Comparison of ENCODE assay signal across 8 cellular contexts in the genomic region with DNA sequence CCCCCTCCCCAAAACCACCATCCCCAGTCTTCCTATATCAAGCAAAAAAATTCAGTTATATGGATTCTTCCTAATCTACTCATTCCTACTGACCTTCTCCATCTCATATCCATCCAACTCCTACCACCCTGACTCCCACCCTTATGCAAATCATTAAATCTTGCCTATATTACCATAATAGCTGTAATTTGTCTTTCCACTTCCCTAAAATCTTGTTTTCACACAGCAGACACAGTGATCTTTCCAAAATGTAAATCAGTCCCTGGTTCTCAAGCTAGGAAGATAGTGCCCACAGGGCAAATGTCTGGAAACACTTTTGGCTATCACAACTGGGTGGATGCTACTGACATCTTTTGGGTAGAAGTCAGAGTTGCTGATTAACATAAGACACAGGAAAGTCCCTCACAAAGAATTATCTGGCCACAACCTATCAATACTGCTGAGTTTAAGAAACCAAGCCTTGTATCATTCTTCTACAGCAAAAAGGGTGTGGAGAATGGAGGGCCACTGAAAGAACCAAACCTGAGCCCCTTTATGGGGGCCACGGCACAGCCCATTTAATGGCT. TPM values are rescaled to one million over a fixed set of nuclear protein-coding genes. Genes with fewer than 3 reads are reported as not detected.
DNase-seq lines count a peak whose midpoint lies in the region; ATAC-seq, FAIRE-seq and TF ChIP-seq lines count a peak whose summit lies in the region.

No MANE protein-coding gene starts in this region.

- no peaks in the 10 kb centered on the region for H4K20me1 ChIP-seq in keratinocyte (ENCODE audit: control insufficient read depth, extremely low read depth, insufficient read depth, low read length)

- H3K27ac Mint-ChIP-seq in stimulated activated naive CD8-positive, alpha-beta T cell treated with anti-CD3 and anti-CD28 coated beads, Interleukin-15, Interleukin-2, amounts not matched to agents 100 ng/mL and 50 ng/mL, for 24 hours: peak overlapping the region; percentile 89
- peak overlapping the region; percentile 89 for H3K27ac Mint-ChIP-seq in activated T-helper 1 cell treated with anti-CD3 and anti-CD28 coated beads, Interleukin-12 subunit alpha, Interleukin-12 subunit beta, Interleukin-2, Interleukin-4 antibody, amounts not matched to agents 30 ng/mL and 10 ng/mL and 1 ng/mL, durations not matched to agents 14 hours and 24 hours and 36 hours

- peaks cover 43% of the 10 kb centered on the region for H3K36me3 Mint-ChIP-seq in stimulated activated naive CD8-positive, alpha-beta T cell treated with anti-CD3 and anti-CD28 coated beads, Interleukin-15, Interleukin-2, amounts not matched to agents 100 ng/mL and 50 ng/mL, for 24 hours (ENCODE audit: low read depth)
- H3K36me3 Mint-ChIP-seq in activated T-helper 1 cell treated with anti-CD3 and anti-CD28 coated beads, Interleukin-12 subunit alpha, Interleukin-12 subunit beta, Interleukin-2, Interleukin-4 antibody, amounts not matched to agents 30 ng/mL and 10 ng/mL and 1 ng/mL, durations not matched to agents 14 hours and 24 hours and 36 hours (ENCODE audit: low read depth): peaks cover 45% of the 10 kb centered on the region

- peak overlapping the region; percentile 92 for H3K4me2 ChIP-seq in keratinocyte (ENCODE audit: control insufficient read depth, extremely low read depth, insufficient read depth, low read depth, low read length)

- dilution Hi-C loops in keratinocyte (cut with MboI; ENCODE audit: extremely low pct_ligation_motif_present, low sequenced_read_pairs): no loop called here

- no peaks in the 10 kb centered on the region for H3K9me3 Mint-ChIP-seq in stimulated activated naive CD8-positive, alpha-beta T cell treated with anti-CD3 and anti-CD28 coated beads, Interleukin-15, Interleukin-2, amounts not matched to agents 100 ng/mL and 50 ng/mL, for 24 hours
- no peaks in the 10 kb centered on the region for H3K9me3 Mint-ChIP-seq in activated T-helper 1 cell treated with anti-CD3 and anti-CD28 coated beads, Interleukin-12 subunit alpha, Interleukin-12 subunit beta, Interleukin-2, Interleukin-4 antibody, amounts not matched to agents 30 ng/mL and 10 ng/mL and 1 ng/mL, durations not matched to agents 14 hours and 24 hours and 36 hours

- H3K27me3 ChIP-seq in keratinocyte (ENCODE audit: control insufficient read depth, extremely low read depth, insufficient read depth, low read length): no peaks in the 10 kb centered on the region
- H3K27me3 ChIP-seq in vagina: no peaks in the 10 kb centered on the region

- no peak for DNase-seq in stimulated activated naive CD8-positive, alpha-beta T cell treated with anti-CD3 and anti-CD28 coated beads, Interleukin-15, Interleukin-2, amounts not matched to agents 100 U/mL and 50 U/mL, for 24 hours
- no peak for DNase-seq in activated T-helper 1 cell treated with anti-CD3 and anti-CD28 coated beads, Interleukin-12 subunit alpha, Interleukin-12 subunit beta, Interleukin-2, Interleukin-4 antibody, amounts not matched to agents 30 ng/mL and 10 ng/mL and 1 ng/mL, durations not matched to agents 14 hours and 24 hours and 36 hours (ENCODE audit: low spot score)
- no peak for DNase-seq in keratinocyte (ENCODE audit: low read depth, low spot score)
- no peak for DNase-seq in vagina (ENCODE audit: extremely low spot score in 2 of 2)
- DNase-seq in globus pallidus (ENCODE audit: low spot score): no peak

- TF ChIP-seq CTCF in keratinocyte (optimal IDR thresholded peaks at IDR 0.05 in 1 of 3, IDR thresholded peaks at IDR 0.05 in 1 of 3, conservative IDR thresholded peaks at IDR 0.05 in 1 of 3; ENCODE audit: extremely low read depth in 1 of 3, insufficient read depth in 2 of 3, low read length in 3 of 3) (no peak), vagina (IDR thresholded peaks at IDR 0.05) (no peak)

- H3K27me3 Mint-ChIP-seq in stimulated activated naive CD8-positive, alpha-beta T cell treated with anti-CD3 and anti-CD28 coated beads, Interleukin-15, Interleukin-2, amounts not matched to agents 100 ng/mL and 50 ng/mL, for 24 hours: no peaks in the 10 kb centered on the region
- no peaks in the 10 kb centered on the region for H3K27me3 Mint-ChIP-seq in activated T-helper 1 cell treated with anti-CD3 and anti-CD28 coated beads, Interleukin-12 subunit alpha, Interleukin-12 subunit beta, Interleukin-2, Interleukin-4 antibody, amounts not matched to agents 30 ng/mL and 10 ng/mL and 1 ng/mL, durations not matched to agents 14 hours and 24 hours and 36 hours (ENCODE audit: insufficient read depth)

- H3K9ac ChIP-seq in keratinocyte (ENCODE audit: control insufficient read depth, extremely low read depth, insufficient read depth, low read length): peak overlapping the region; percentile 91

- no peak overlapping the region for H2AFZ ChIP-seq in keratinocyte (ENCODE audit: control insufficient read depth, low read length)

- H3K79me2 ChIP-seq in keratinocyte (ENCODE audit: control insufficient read depth, insufficient read depth, low read length): peaks cover 46% of the 10 kb centered on the region

- no peak for ATAC-seq in stimulated activated naive CD8-positive, alpha-beta T cell treated with anti-CD3 and anti-CD28 coated beads, Interleukin-15, Interleukin-2, amounts not matched to agents 100 U/mL and 50 U/mL, for 24 hours
- ATAC-seq in GM21619 (IDR thresholded peaks at IDR 0.05; ENCODE audit: unreplicated experiment) (no peak), HG02852 (IDR thresholded peaks at IDR 0.05; ENCODE audit: unreplicated experiment) (no peak)

- peaks cover 55% of the 10 kb centered on the region for H3K4me1 Mint-ChIP-seq in stimulated activated naive CD8-positive, alpha-beta T cell treated with anti-CD3 and anti-CD28 coated beads, Interleukin-15, Interleukin-2, amounts not matched to agents 100 ng/mL and 50 ng/mL, for 24 hours (ENCODE audit: low read depth)
- H3K4me1 Mint-ChIP-seq in activated T-helper 1 cell treated with anti-CD3 and anti-CD28 coated beads, Interleukin-12 subunit alpha, Interleukin-12 subunit beta, Interleukin-2, Interleukin-4 antibody, amounts not matched to agents 30 ng/mL and 10 ng/mL and 1 ng/mL, durations not matched to agents 14 hours and 24 hours and 36 hours (ENCODE audit: low read depth): peaks cover 57% of the 10 kb centered on the region

- H3K9me3 ChIP-seq in keratinocyte (ENCODE audit: control insufficient read depth, low read depth, low read length) (no peaks in the 10 kb centered on the region), vagina (no peaks in the 10 kb centered on the region)

- H3K4me1 ChIP-seq in keratinocyte (ENCODE audit: control insufficient read depth, extremely low read depth, insufficient read depth, low read length) (peaks cover 30% of the 10 kb centered on the region), vagina (peaks cover 30% of the 10 kb centered on the region)

- no peak for TF ChIP-seq POLR2A in vagina (IDR thresholded peaks at IDR 0.05)

- H3K27ac ChIP-seq in keratinocyte (ENCODE audit: control insufficient read depth, insufficient read depth, low read length) (peak overlapping the region; percentile 82), vagina (no peak overlapping the region)

- FAIRE-seq in keratinocyte (lab: Jason Lieb, UNC): no peak

- peaks cover 3% of the 10 kb centered on the region for H3K9me1 ChIP-seq in keratinocyte (ENCODE audit: control insufficient read depth, extremely low read depth, insufficient read depth, low read length)

- H3K36me3 ChIP-seq in keratinocyte (ENCODE audit: control insufficient read depth in 2 of 2, extremely low read depth in 1 of 2, insufficient read depth in 2 of 2, low read length in 2 of 2) (peaks cover 7 to 15% of the 10 kb centered on the region in 2 experiments), vagina (peaks cover 0 to 23% of the 10 kb centered on the region in 2 donors)

- H3K4me3 ChIP-seq in keratinocyte (ENCODE audit: control insufficient read depth in 2 of 3, extremely low read depth in 1 of 3, insufficient read depth in 2 of 3, low read depth in 1 of 3, low read length in 3 of 3) (peak overlapping the region; percentile 63 to 77 (median 66)), vagina (peak overlapping the region; percentile 0 to 74)

- intact Hi-C loops in activated T-helper 1 cell treated with anti-CD3 and anti-CD28 coated beads, Interleukin-12 subunit alpha, Interleukin-12 subunit beta, Interleukin-2, Interleukin-4 antibody, amounts not matched to agents 30 ng/mL and 10 ng/mL and 1 ng/mL, durations not matched to agents 14 hours and 24 hours and 36 hours (cut with micrococcal nuclease): loop anchor here (2.0 to 10.0 kb wide), 4 partner anchors 91 to 301 kb away; partner anchors contain the start of genes IK, NDUFA2, PFDN1 and ZMAT2
- intact Hi-C loops in vagina (cut with DNase I): no loop called here

- H3K4me3 Mint-ChIP-seq in stimulated activated naive CD8-positive, alpha-beta T cell treated with anti-CD3 and anti-CD28 coated beads, Interleukin-15, Interleukin-2, amounts not matched to agents 100 ng/mL and 50 ng/mL, for 24 hours: peak overlapping the region; percentile 93
- peak overlapping the region; percentile 88 for H3K4me3 Mint-ChIP-seq in activated T-helper 1 cell treated with anti-CD3 and anti-CD28 coated beads, Interleukin-12 subunit alpha, Interleukin-12 subunit beta, Interleukin-2, Interleukin-4 antibody, amounts not matched to agents 30 ng/mL and 10 ng/mL and 1 ng/mL, durations not matched to agents 14 hours and 24 hours and 36 hours

RNA-seq across cellular contexts. Expression of gene SRA1, which starts 1.4 kb away (rescaled TPM):
- 55.6 and 59.2 TPM in 2 replicates for total RNA-seq in activated T-helper 1 cell treated with anti-CD3 and anti-CD28 coated beads, Interleukin-12 subunit alpha, Interleukin-12 subunit beta, Interleukin-2, Interleukin-4 antibody, amounts not matched to agents 30 ng/mL and 10 ng/mL and 1 ng/mL, durations not matched to agents 14 hours and 24 hours and 36 hours
- polyA plus RNA-seq in keratinocyte: 19.3 to 48.3 TPM (median 32.4 TPM) in 3 replicates
- polyA plus RNA-seq in keratinocyte (2011; ENCODE audit: low read depth): 35.5 TPM
- 26.3 and 34.7 TPM in 2 replicates for polyA plus RNA-seq in keratinocyte (2011; cell fraction: cytosol; rRNA removed)
- polyA plus RNA-seq in keratinocyte (2011; cell fraction: nucleus; rRNA removed): 21.1 and 23.6 TPM in 2 replicates
- polyA plus RNA-seq in keratinocyte (2012; ENCODE audit: low replicate concordance): 25.5 and 37.0 TPM in 2 replicates
- polyA minus RNA-seq in keratinocyte: 12.3 to 17.8 TPM (median 13.8 TPM) in 3 replicates
- polyA minus RNA-seq in keratinocyte (2011; cell fraction: cytosol; rRNA and poly(A)+ RNA removed): 23.0 TPM
- polyA minus RNA-seq in keratinocyte (2011; cell fraction: nucleus; rRNA and poly(A)+ RNA removed): 3.3 and 3.8 TPM in 2 replicates
- 20.4 TPM for total RNA-seq in vagina

RNA-seq across cellular contexts. Expression of gene EIF4EBP3, which starts 8.4 kb away (rescaled TPM):
- 12.7 and 16.1 TPM in 2 replicates for total RNA-seq in activated T-helper 1 cell treated with anti-CD3 and anti-CD28 coated beads, Interleukin-12 subunit alpha, Interleukin-12 subunit beta, Interleukin-2, Interleukin-4 antibody, amounts not matched to agents 30 ng/mL and 10 ng/mL and 1 ng/mL, durations not matched to agents 14 hours and 24 hours and 36 hours
- 4.9 to 7.7 TPM (median 5.2 TPM) in 3 replicates for polyA plus RNA-seq in keratinocyte
- polyA plus RNA-seq in keratinocyte (2011; ENCODE audit: low read depth): 12.4 TPM
- 3.7 and 6.6 TPM in 2 replicates for polyA plus RNA-seq in keratinocyte (2011; cell fraction: cytosol; rRNA removed)
- polyA plus RNA-seq in keratinocyte (2011; cell fraction: nucleus; rRNA removed): 6.3 and 8.3 TPM in 2 replicates
- 7.0 and 36.5 TPM in 2 replicates for polyA plus RNA-seq in keratinocyte (2012; ENCODE audit: low replicate concordance)
- 1.6 to 4.5 TPM (median 2.9 TPM) in 3 replicates for polyA minus RNA-seq in keratinocyte
- polyA minus RNA-seq in keratinocyte (2011; cell fraction: cytosol; rRNA and poly(A)+ RNA removed): 3.6 TPM
- 2.1 TPM in 1 of 2 replicates, not detected in the other for polyA minus RNA-seq in keratinocyte (2011; cell fraction: nucleus; rRNA and poly(A)+ RNA removed)
- total RNA-seq in vagina: 38.1 TPM

RNA-seq across cellular contexts. Expression of gene APBB3, which starts 8.6 kb away (rescaled TPM):
- 17.2 and 21.2 TPM in 2 replicates for total RNA-seq in activated T-helper 1 cell treated with anti-CD3 and anti-CD28 coated beads, Interleukin-12 subunit alpha, Interleukin-12 subunit beta, Interleukin-2, Interleukin-4 antibody, amounts not matched to agents 30 ng/mL and 10 ng/mL and 1 ng/mL, durations not matched to agents 14 hours and 24 hours and 36 hours
- polyA plus RNA-seq in keratinocyte: 6.7 to 12.4 TPM (median 7.1 TPM) in 3 replicates
- polyA plus RNA-seq in keratinocyte (2011; ENCODE audit: low read depth): 4.0 TPM
- 1.4 and 2.4 TPM in 2 replicates for polyA plus RNA-seq in keratinocyte (2011; cell fraction: cytosol; rRNA removed)
- 40.3 and 44.0 TPM in 2 replicates for polyA plus RNA-seq in keratinocyte (2011; cell fraction: nucleus; rRNA removed)
- 4.4 and 17.2 TPM in 2 replicates for polyA plus RNA-seq in keratinocyte (2012; ENCODE audit: low replicate concordance)
- 12.6 to 18.5 TPM (median 15.9 TPM) in 3 replicates for polyA minus RNA-seq in keratinocyte
- 2.1 TPM for polyA minus RNA-seq in keratinocyte (2011; cell fraction: cytosol; rRNA and poly(A)+ RNA removed)
- 5.9 and 8.6 TPM in 2 replicates for polyA minus RNA-seq in keratinocyte (2011; cell fraction: nucleus; rRNA and poly(A)+ RNA removed)
- total RNA-seq in vagina: 16.7 TPM

RNA-seq across cellular contexts. Expression of gene SLC35A4, which starts 8.8 kb away (rescaled TPM):
- total RNA-seq in activated T-helper 1 cell treated with anti-CD3 and anti-CD28 coated beads, Interleukin-12 subunit alpha, Interleukin-12 subunit beta, Interleukin-2, Interleukin-4 antibody, amounts not matched to agents 30 ng/mL and 10 ng/mL and 1 ng/mL, durations not matched to agents 14 hours and 24 hours and 36 hours: 94.3 and 107 TPM in 2 replicates
- 63.1 to 95.7 TPM (median 63.5 TPM) in 3 replicates for polyA plus RNA-seq in keratinocyte
- 7.7 TPM for polyA plus RNA-seq in keratinocyte (2011; ENCODE audit: low read depth)
- polyA plus RNA-seq in keratinocyte (2011; cell fraction: cytosol; rRNA removed): 80.5 and 89.5 TPM in 2 replicates
- 65.0 and 85.0 TPM in 2 replicates for polyA plus RNA-seq in keratinocyte (2011; cell fraction: nucleus; rRNA removed)
- polyA plus RNA-seq in keratinocyte (2012; ENCODE audit: low replicate concordance): 69.7 and 77.9 TPM in 2 replicates
- 70.9 to 195 TPM (median 80.6 TPM) in 3 replicates for polyA minus RNA-seq in keratinocyte
- polyA minus RNA-seq in keratinocyte (2011; cell fraction: cytosol; rRNA and poly(A)+ RNA removed): 38.2 TPM
- polyA minus RNA-seq in keratinocyte (2011; cell fraction: nucleus; rRNA and poly(A)+ RNA removed): 16.8 and 37.3 TPM in 2 replicates
- total RNA-seq in vagina: 21.4 TPM
